In genomic region chr6:145963216-145964068, GRCh38 we compare ENCODE assay signal across 1 cellular context.
TF ChIP-seq lines count a peak whose summit lies in the region.

No MANE protein-coding gene starts in this region.

TF ChIP-seq in K562, 482 proteins besides CTCF, POLR2A, EP300 and RAD21 (continued from another document):
- peak; percentile 40 for TF ChIP-seq ARID4B (CRISPR knock-in tag; IDR thresholded peaks at IDR 0.05)
- no peak for TF ChIP-seq NR4A1 (CRISPR knock-in tag; IDR thresholded peaks at IDR 0.05)
- TF ChIP-seq NR4A1 (tag; IDR thresholded peaks at IDR 0.05): peak; percentile 30; the same call in 1 of the 2 replicates
- no peak for TF ChIP-seq ZNF274 (IDR thresholded peaks at IDR 0.05; ENCODE audit: borderline replicate concordance, low read depth, low read length)
- TF ChIP-seq PHF20 (IDR thresholded peaks at IDR 0.05; ENCODE audit: partially characterized antibody): peak; percentile 51
- peak; percentile 66; the same call in 1 of the 2 replicates for TF ChIP-seq FOXP1 (CRISPR knock-in tag; IDR thresholded peaks at IDR 0.05)
- no peak for TF ChIP-seq ZBTB43 (CRISPR knock-in tag; IDR thresholded peaks at IDR 0.05)
- peak; percentile 13 for TF ChIP-seq MEIS2 (IDR thresholded peaks at IDR 0.05; ENCODE audit: partially characterized antibody)
- TF ChIP-seq, protein P1, sequence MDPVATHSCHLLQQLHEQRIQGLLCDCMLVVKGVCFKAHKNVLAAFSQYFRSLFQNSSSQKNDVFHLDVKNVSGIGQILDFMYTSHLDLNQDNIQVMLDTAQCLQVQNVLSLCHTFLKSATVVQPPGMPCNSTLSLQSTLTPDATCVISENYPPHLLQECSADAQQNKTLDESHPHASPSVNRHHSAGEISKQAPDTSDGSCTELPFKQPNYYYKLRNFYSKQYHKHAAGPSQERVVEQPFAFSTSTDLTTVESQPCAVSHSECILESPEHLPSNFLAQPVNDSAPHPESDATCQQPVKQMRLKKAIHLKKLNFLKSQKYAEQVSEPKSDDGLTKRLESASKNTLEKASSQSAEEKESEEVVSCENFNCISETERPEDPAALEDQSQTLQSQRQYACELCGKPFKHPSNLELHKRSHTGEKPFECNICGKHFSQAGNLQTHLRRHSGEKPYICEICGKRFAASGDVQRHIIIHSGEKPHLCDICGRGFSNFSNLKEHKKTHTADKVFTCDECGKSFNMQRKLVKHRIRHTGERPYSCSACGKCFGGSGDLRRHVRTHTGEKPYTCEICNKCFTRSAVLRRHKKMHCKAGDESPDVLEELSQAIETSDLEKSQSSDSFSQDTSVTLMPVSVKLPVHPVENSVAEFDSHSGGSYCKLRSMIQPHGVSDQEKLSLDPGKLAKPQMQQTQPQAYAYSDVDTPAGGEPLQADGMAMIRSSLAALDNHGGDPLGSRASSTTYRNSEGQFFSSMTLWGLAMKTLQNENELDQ (CRISPR knock-in tag; IDR thresholded peaks at IDR 0.05; ENCODE audit: borderline replicate concordance): peak; percentile 64; the same call in 1 of the 2 replicates
- TF ChIP-seq KAT7 (CRISPR knock-in tag; IDR thresholded peaks at IDR 0.05; ENCODE audit: borderline replicate concordance): 0 out of 2 replicates have a peak, but pooled peaks have one; percentile 20
- TF ChIP-seq, protein P2, sequence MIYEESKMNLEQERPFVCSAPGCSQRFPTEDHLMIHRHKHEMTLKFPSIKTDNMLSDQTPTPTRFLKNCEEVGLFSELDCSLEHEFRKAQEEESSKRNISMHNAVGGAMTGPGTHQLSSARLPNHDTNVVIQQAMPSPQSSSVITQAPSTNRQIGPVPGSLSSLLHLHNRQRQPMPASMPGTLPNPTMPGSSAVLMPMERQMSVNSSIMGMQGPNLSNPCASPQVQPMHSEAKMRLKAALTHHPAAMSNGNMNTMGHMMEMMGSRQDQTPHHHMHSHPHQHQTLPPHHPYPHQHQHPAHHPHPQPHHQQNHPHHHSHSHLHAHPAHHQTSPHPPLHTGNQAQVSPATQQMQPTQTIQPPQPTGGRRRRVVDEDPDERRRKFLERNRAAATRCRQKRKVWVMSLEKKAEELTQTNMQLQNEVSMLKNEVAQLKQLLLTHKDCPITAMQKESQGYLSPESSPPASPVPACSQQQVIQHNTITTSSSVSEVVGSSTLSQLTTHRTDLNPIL (CRISPR knock-in tag; IDR thresholded peaks at IDR 0.05): no peak
- TF ChIP-seq NFRKB (IDR thresholded peaks at IDR 0.05; ENCODE audit: low read depth): 0 out of 2 replicates have a peak, but pooled peaks have one; percentile 63
- TF ChIP-seq RBBP5 (IDR thresholded peaks at IDR 0.05; ENCODE audit: borderline replicate concordance, insufficient read depth, low read length, poor library complexity, severe bottlenecking): peak; percentile 96
- peak; percentile 45 for TF ChIP-seq FIP1L1 (IDR thresholded peaks at IDR 0.05; ENCODE audit: low read depth, low read length, poor library complexity, severe bottlenecking)
- TF ChIP-seq GATAD2B (IDR thresholded peaks at IDR 0.05; ENCODE audit: borderline replicate concordance): no peak
- TF ChIP-seq STAG1 (CRISPR knock-in tag; IDR thresholded peaks at IDR 0.05; ENCODE audit: borderline replicate concordance): no peak
